In the genomic region with DNA sequence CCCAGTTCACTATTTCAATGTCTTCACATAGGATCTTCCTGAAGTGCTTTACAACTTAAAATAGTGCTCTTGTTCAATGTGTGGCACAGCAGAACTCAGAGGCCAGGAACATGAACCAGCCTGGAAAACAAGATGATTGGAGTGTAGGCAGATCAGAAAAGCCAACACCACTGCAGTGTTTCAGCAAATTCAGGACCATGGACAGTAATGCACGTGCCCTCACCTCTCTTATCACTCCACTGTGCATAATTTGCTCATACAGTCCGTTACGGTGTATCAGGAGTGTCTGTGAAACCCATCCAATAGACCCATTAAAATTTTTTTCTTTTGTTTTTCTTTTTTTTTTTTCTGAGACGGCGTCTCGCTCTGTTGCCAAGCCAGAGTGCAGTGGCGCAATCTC, we compare ENCODE assay signal across 1 cellular context.
TF ChIP-seq lines count a peak whose summit lies in the region.

No MANE protein-coding gene starts in this region.

TF ChIP-seq in HepG2, 621 proteins besides CTCF, POLR2A, EP300 and RAD21 (continued from another document and continues in another):
- peak; percentile 87; the same call in 1 of the 2 replicates for TF ChIP-seq NFAT5 (CRISPR knock-in tag; IDR thresholded peaks at IDR 0.05)
- TF ChIP-seq MTF1 (CRISPR knock-in tag; IDR thresholded peaks at IDR 0.05), result 0 out of 2 replicates have a peak, but pooled peaks have one; percentile 49
- TF ChIP-seq SIN3A (IDR thresholded peaks at IDR 0.05; ENCODE audit: borderline replicate concordance, low read depth, low read length), result 0 out of 2 replicates have a peak, but pooled peaks have one; percentile 42
- TF ChIP-seq PPARG (CRISPR knock-in tag; conservative IDR thresholded peaks at IDR 0.05), result 0 out of 2 replicates have a peak, but pooled peaks have one; percentile 33
- TF ChIP-seq SMAD9 (CRISPR knock-in tag; IDR thresholded peaks at IDR 0.05), result no peak
- no peak for TF ChIP-seq MAZ (IDR thresholded peaks at IDR 0.05; ENCODE audit: borderline replicate concordance, low read depth, low read length)
- TF ChIP-seq MAZ (CRISPR knock-in tag; IDR thresholded peaks at IDR 0.05; ENCODE audit: low read depth), result peak; percentile 64
- peak; percentile 67; the same call in 1 of the 2 replicates for TF ChIP-seq HDAC2 (CRISPR knock-in tag; IDR thresholded peaks at IDR 0.05)
- no peak for TF ChIP-seq ZMYM2 (CRISPR knock-in tag; IDR thresholded peaks at IDR 0.05)
- TF ChIP-seq ZNF660 (CRISPR knock-in tag; IDR thresholded peaks at IDR 0.05; ENCODE audit: borderline replicate concordance, low read depth), result no peak
- no peak for TF ChIP-seq GPN1 (CRISPR knock-in tag; IDR thresholded peaks at IDR 0.05; ENCODE audit: borderline replicate concordance)
- TF ChIP-seq, protein P1, sequence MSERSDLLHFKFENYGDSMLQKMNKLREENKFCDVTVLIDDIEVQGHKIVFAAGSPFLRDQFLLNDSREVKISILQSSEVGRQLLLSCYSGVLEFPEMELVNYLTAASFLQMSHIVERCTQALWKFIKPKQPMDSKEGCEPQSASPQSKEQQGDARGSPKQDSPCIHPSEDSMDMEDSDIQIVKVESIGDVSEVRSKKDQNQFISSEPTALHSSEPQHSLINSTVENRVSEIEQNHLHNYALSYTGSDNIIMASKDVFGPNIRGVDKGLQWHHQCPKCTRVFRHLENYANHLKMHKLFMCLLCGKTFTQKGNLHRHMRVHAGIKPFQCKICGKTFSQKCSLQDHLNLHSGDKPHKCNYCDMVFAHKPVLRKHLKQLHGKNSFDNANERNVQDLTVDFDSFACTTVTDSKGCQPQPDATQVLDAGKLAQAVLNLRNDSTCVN (CRISPR knock-in tag; IDR thresholded peaks at IDR 0.05; ENCODE audit: borderline replicate concordance), result peak; percentile 50; the same call in 1 of the 2 replicates
- peak; percentile 92; the same call in 1 of the 2 replicates for TF ChIP-seq ZNF232 (CRISPR knock-in tag; IDR thresholded peaks at IDR 0.05; ENCODE audit: borderline replicate concordance)
- TF ChIP-seq NR2C2 (CRISPR knock-in tag; IDR thresholded peaks at IDR 0.05; ENCODE audit: borderline replicate concordance), result no peak
- no peak for TF ChIP-seq RBFOX2 (IDR thresholded peaks at IDR 0.05; ENCODE audit: low read depth, low read length)
- TF ChIP-seq PAF1 (CRISPR knock-in tag; IDR thresholded peaks at IDR 0.05), result no peak
- TF ChIP-seq NR2F1 (CRISPR knock-in tag; IDR thresholded peaks at IDR 0.05), result no peak
- TF ChIP-seq ZNF260 (CRISPR knock-in tag; IDR thresholded peaks at IDR 0.05; ENCODE audit: borderline replicate concordance, low read depth), result no peak
- no peak; the same call in 1 of the 2 replicates for TF ChIP-seq ONECUT2 (CRISPR knock-in tag; IDR thresholded peaks at IDR 0.05)
- peak; percentile 48; the same call in 1 of the 2 replicates for TF ChIP-seq HOXA3 (CRISPR knock-in tag; IDR thresholded peaks at IDR 0.05)
- peak; percentile 63; the same call in 1 of the 2 replicates for TF ChIP-seq POGK (CRISPR knock-in tag; conservative IDR thresholded peaks at IDR 0.05)
- TF ChIP-seq E2F5 (CRISPR knock-in tag; conservative IDR thresholded peaks at IDR 0.05), result no peak
- peak; percentile 50 for TF ChIP-seq ZMYM4 (CRISPR knock-in tag; IDR thresholded peaks at IDR 0.05)
- no peak for TF ChIP-seq ZKSCAN5 (CRISPR knock-in tag; IDR thresholded peaks at IDR 0.05)
- TF ChIP-seq IRX3 (CRISPR knock-in tag; IDR thresholded peaks at IDR 0.05; ENCODE audit: borderline replicate concordance, low read depth), result peak; percentile 60; the same call in 1 of the 2 replicates
- TF ChIP-seq, protein P2, sequence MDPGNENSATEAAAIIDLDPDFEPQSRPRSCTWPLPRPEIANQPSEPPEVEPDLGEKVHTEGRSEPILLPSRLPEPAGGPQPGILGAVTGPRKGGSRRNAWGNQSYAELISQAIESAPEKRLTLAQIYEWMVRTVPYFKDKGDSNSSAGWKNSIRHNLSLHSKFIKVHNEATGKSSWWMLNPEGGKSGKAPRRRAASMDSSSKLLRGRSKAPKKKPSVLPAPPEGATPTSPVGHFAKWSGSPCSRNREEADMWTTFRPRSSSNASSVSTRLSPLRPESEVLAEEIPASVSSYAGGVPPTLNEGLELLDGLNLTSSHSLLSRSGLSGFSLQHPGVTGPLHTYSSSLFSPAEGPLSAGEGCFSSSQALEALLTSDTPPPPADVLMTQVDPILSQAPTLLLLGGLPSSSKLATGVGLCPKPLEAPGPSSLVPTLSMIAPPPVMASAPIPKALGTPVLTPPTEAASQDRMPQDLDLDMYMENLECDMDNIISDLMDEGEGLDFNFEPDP (CRISPR knock-in tag; conservative IDR thresholded peaks at IDR 0.05), result no peak
- TF ChIP-seq YEATS4 (CRISPR knock-in tag; IDR thresholded peaks at IDR 0.05; ENCODE audit: borderline replicate concordance), result no peak
- no peak for TF ChIP-seq RFX3 (CRISPR knock-in tag; IDR thresholded peaks at IDR 0.05)
- no peak for TF ChIP-seq NCOR1 (IDR thresholded peaks at IDR 0.05; ENCODE audit: borderline replicate concordance, low read length)
- TF ChIP-seq ZNF790 (CRISPR knock-in tag; IDR thresholded peaks at IDR 0.05; ENCODE audit: borderline replicate concordance), result peak; percentile 48; the same call in 1 of the 2 replicates
- TF ChIP-seq KDM5B (CRISPR knock-in tag; IDR thresholded peaks at IDR 0.05; ENCODE audit: borderline replicate concordance), result no peak
- TF ChIP-seq ARNTL (CRISPR knock-in tag; IDR thresholded peaks at IDR 0.05), result 0 out of 2 replicates have a peak, but pooled peaks have one; percentile 27
- peak; percentile 54; the same call in 1 of the 2 replicates for TF ChIP-seq NCOA2 (CRISPR knock-in tag; IDR thresholded peaks at IDR 0.05)
- TF ChIP-seq ZNF607 (CRISPR knock-in tag; IDR thresholded peaks at IDR 0.05; ENCODE audit: borderline replicate concordance), result 0 out of 2 replicates have a peak, but pooled peaks have one; percentile 39
- TF ChIP-seq ZNF850 (CRISPR knock-in tag; conservative IDR thresholded peaks at IDR 0.05), result no peak
- TF ChIP-seq, protein P3, sequence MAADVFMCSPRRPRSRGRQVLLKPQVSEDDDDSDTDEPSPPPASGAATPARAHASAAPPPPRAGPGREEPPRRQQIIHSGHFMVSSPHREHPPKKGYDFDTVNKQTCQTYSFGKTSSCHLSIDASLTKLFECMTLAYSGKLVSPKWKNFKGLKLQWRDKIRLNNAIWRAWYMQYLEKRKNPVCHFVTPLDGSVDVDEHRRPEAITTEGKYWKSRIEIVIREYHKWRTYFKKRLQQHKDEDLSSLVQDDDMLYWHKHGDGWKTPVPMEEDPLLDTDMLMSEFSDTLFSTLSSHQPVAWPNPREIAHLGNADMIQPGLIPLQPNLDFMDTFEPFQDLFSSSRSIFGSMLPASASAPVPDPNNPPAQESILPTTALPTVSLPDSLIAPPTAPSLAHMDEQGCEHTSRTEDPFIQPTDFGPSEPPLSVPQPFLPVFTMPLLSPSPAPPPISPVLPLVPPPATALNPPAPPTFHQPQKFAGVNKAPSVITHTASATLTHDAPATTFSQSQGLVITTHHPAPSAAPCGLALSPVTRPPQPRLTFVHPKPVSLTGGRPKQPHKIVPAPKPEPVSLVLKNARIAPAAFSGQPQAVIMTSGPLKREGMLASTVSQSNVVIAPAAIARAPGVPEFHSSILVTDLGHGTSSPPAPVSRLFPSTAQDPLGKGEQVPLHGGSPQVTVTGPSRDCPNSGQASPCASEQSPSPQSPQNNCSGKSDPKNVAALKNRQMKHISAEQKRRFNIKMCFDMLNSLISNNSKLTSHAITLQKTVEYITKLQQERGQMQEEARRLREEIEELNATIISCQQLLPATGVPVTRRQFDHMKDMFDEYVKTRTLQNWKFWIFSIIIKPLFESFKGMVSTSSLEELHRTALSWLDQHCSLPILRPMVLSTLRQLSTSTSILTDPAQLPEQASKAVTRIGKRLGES (CRISPR knock-in tag; IDR thresholded peaks at IDR 0.05; ENCODE audit: borderline replicate concordance), result 0 out of 2 replicates have a peak, but pooled peaks have one; percentile 60
- no peak for TF ChIP-seq BCL3 (CRISPR knock-in tag; IDR thresholded peaks at IDR 0.05)
- TF ChIP-seq RBM39 (IDR thresholded peaks at IDR 0.05; ENCODE audit: low read depth, low read length, poor library complexity, severe bottlenecking), result no peak
- TF ChIP-seq ZNF713 (CRISPR knock-in tag; IDR thresholded peaks at IDR 0.05), result no peak
- TF ChIP-seq AHR (CRISPR knock-in tag; IDR thresholded peaks at IDR 0.05), result no peak
- TF ChIP-seq SAFB2 (CRISPR knock-in tag; IDR thresholded peaks at IDR 0.05; ENCODE audit: borderline replicate concordance, low read depth), result no peak
- TF ChIP-seq SALL1 (CRISPR knock-in tag; IDR thresholded peaks at IDR 0.05), result peak; percentile 68; the same call in 1 of the 2 replicates
- TF ChIP-seq ZNF138 (CRISPR knock-in tag; IDR thresholded peaks at IDR 0.05; ENCODE audit: low read depth), result 0 out of 2 replicates have a peak, but pooled peaks have one; percentile 65
- TF ChIP-seq ZNF547 (CRISPR knock-in tag; IDR thresholded peaks at IDR 0.05), result no peak
- peak; percentile 59; the same call in 1 of the 2 replicates for TF ChIP-seq ARNT2 (CRISPR knock-in tag; IDR thresholded peaks at IDR 0.05; ENCODE audit: low read depth)
- no peak for TF ChIP-seq JUND (CRISPR knock-in tag; IDR thresholded peaks at IDR 0.05)
- TF ChIP-seq, protein P4, sequence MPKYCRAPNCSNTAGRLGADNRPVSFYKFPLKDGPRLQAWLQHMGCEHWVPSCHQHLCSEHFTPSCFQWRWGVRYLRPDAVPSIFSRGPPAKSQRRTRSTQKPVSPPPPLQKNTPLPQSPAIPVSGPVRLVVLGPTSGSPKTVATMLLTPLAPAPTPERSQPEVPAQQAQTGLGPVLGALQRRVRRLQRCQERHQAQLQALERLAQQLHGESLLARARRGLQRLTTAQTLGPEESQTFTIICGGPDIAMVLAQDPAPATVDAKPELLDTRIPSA (CRISPR knock-in tag; IDR thresholded peaks at IDR 0.05; ENCODE audit: borderline replicate concordance), result no peak
- TF ChIP-seq ZNF563 (CRISPR knock-in tag; IDR thresholded peaks at IDR 0.05), result no peak
- peak; percentile 85 for TF ChIP-seq ERF (CRISPR knock-in tag; IDR thresholded peaks at IDR 0.05)
- no peak for TF ChIP-seq SRY (CRISPR knock-in tag; IDR thresholded peaks at IDR 0.05)
- TF ChIP-seq RELA (CRISPR knock-in tag; IDR thresholded peaks at IDR 0.05), result no peak
- 0 out of 2 replicates have a peak, but pooled peaks have one; percentile 56 for TF ChIP-seq HES4 (CRISPR knock-in tag; IDR thresholded peaks at IDR 0.05; ENCODE audit: borderline replicate concordance)
- TF ChIP-seq ZNF839 (CRISPR knock-in tag; IDR thresholded peaks at IDR 0.05; ENCODE audit: borderline replicate concordance), result no peak
